ENCODE assay signal across 12 cellular contexts in the genomic region with DNA sequence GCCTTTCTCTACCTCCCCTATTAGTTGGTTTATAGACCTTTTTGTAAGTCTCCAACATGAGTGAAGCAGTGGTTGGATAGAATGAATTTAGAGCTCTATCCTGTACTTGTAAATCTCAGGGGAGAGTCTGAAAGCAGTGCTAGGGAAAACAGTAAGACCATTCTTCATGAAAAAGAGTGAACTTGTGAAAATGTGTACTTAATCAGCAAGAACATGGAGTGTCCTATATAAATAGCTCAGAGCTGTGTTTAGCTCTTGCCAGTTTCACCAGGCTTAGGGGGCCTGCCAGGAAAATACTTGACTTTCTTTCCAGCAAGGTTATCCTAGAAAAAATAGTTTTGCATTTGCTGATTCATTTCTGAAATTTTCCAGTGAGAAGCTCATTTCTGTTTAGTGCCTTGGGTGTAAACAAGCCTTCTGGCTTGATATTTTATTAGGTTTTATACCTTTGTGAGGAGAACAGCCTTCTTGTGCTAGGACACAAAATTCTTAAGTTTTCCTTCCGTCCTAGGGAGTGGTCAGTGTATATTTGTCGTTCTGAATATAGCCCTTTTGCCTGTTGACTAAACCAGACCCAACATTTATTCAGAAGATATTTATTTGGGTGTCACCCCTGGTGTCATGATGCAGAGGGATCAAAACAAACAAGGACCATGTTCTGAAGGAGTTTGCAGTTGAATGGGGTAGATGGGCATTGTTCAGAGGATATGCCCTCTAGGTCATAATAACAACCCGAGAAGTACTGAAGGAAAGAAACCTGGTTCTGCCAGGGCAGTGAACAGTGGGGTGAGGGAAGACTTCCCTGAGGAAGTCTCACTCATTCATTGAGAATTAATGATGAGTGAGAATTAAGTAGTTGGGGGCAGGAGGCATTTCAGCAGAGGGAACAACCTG. TPM values are rescaled to one million over a fixed set of nuclear protein-coding genes. Genes with fewer than 3 reads are reported as not detected.
DNase-seq lines count a peak whose midpoint lies in the region; ATAC-seq and TF ChIP-seq lines count a peak whose summit lies in the region.
"Had no signal": no experiment of that assay in that cellular context is flagged by ENCODE, and none has a peak within 500 bp of the region (broad histone marks: within the 10 kb centered on the region; RNA-seq: fewer than 3 reads in every experiment).

No MANE protein-coding gene starts in this region.

- intact Hi-C loops in left colon (cut with DNase I, micrococcal nuclease), result no loop called here
- intact Hi-C loops in stomach (cut with DNase I; ENCODE audit: low total_unique reads), result no loop called here

- no peak for TF ChIP-seq CTCF in coronary artery (IDR thresholded peaks at IDR 0.05)
- no peak for TF ChIP-seq CTCF in stomach (IDR thresholded peaks at IDR 0.05)

- peaks cover 41 to 97% (median 75%) of the 10 kb centered on the region in 4 donors for H3K4me1 ChIP-seq in stomach
- H3K4me1 ChIP-seq in HAP-1, result no peaks in the 10 kb centered on the region

- no peak for TF ChIP-seq EP300 in stomach (IDR thresholded peaks at IDR 0.05)

- H3K27me3 ChIP-seq in stomach, result no peaks in the 10 kb centered on the region
- H3K27me3 ChIP-seq in HAP-1 (ENCODE audit: low read depth), result no peaks in the 10 kb centered on the region

- H3K9me3 ChIP-seq in stomach (no peaks in the 10 kb centered on the region), HAP-1 (no peaks in the 10 kb centered on the region)

- H3K4me3 ChIP-seq in coronary artery (peak overlapping the region; percentile 43), stomach (no peak overlapping the region), HAP-1 (no peak overlapping the region)

- WGBS in stomach, 5 donors, result 28 to 52% (median 30%) methylated on average over 3 of the region's 3 CpGs

- in situ Hi-C loops in HAP-1 (cut with MboI; ENCODE audit: low sequenced_read_pairs), result no loop called here

- peak overlapping the region; percentile 74 to 84 for H3K27ac ChIP-seq in coronary artery
- H3K27ac ChIP-seq in stomach, result peak overlapping the region; percentile 36 to 75 (median 69)

- peak; percentile 18 for ATAC-seq in left colon
- ATAC-seq: CD8-positive, alpha-beta T cell had no signal

- no peak for TF ChIP-seq POLR2A in stomach (IDR thresholded peaks at IDR 0.05)

- DNase-seq in GM04504 (ENCODE audit: low read depth), result peak; percentile 24
- no peak for DNase-seq in coronary artery (ENCODE audit: low spot score)
- no peak for DNase-seq in left colon
- no peak for DNase-seq in stomach
- no peak for DNase-seq in HAP-1 (ENCODE audit: low spot score in 2 of 2)
- DNase-seq in germinal center (ENCODE audit: low spot score), result no peak
- DNase-seq in SHP77 treated with DMSO at 0.1 percent for 48 hours (lab: John Stamatoyannopoulos, UW), result no peak
- no peak for DNase-seq in nucleus accumbens (lab: John Stamatoyannopoulos, UW)
- DNase-seq: CD8-positive, alpha-beta T cell; effector memory CD4-positive, alpha-beta T cell; islet precursor cell; NCI-H2029 had no signal

- H3K36me3 ChIP-seq in stomach, result no peaks in the 10 kb centered on the region
- no peaks in the 10 kb centered on the region for H3K36me3 ChIP-seq in HAP-1 (replicated peaks)

RNA-seq across cellular contexts. Expression of a gene that starts 7.6 kb away (rescaled TPM):
- total RNA-seq in left colon, result 10 to 100 TPM; 58.7 to 87.1 TPM
- total RNA-seq in stomach, result 100 to 1,000 TPM in 1 of 5 donors, 10 to 100 TPM in 4; 27.4 to 127 (median 43.5) TPM
- polyA plus RNA-seq in stomach, result 1 to 10 TPM; 6.5 to 9.0 (median 7.5) TPM
